ENCODE assay signal across 20 cellular contexts in the genomic region with DNA sequence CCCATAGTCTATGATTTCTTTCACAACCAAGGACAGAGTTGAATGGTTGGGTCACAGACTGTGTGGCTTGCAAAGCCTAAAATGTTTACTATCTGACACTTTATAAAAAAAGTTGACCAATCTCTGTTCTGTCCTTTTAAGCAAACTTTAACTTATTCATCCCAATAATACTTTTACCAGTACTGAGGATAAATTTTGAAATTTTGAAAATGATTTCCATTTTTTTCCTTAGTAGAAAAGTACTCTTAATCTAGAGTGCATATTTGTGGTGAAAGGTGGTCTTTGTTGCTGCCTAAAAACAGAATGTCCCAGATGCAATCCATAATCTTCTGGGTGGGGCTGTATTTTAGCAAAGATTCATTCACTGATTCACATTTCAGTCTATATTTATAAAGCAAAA.
"Had no signal": no experiment of that assay in that cellular context is flagged by ENCODE, and none has a peak within 500 bp of the region (broad histone marks: within the 10 kb centered on the region; RNA-seq: fewer than 3 reads in every experiment).

No MANE protein-coding gene starts in this region.

- H3K4me2 ChIP-seq: SK-N-SH had no signal

- H3K9ac ChIP-seq: SK-N-SH had no signal

- ATAC-seq: HepG2, Panc1 had no signal

- H3K27ac ChIP-seq: RWPE1 had no signal

- H3K9me3 ChIP-seq: SK-N-SH had no signal

- DNase-seq: Karpas-422, KG1, MM.1S, NCI-H1092 treated with DMSO at 0.1 percent for 48 hours, NCI-H1436, NCI-H187, NCI-H2029, NCI-H2107, NCI-H226, NCI-H446, NCI-H510A, NCI-H524 treated with DMSO at 0.1 percent for 48 hours, NCI-H69, NCI-H774, SHP77, SK-N-SH, SW 1271 had no signal
